ENCODE assay signal across 8 cellular contexts in the genomic region with DNA sequence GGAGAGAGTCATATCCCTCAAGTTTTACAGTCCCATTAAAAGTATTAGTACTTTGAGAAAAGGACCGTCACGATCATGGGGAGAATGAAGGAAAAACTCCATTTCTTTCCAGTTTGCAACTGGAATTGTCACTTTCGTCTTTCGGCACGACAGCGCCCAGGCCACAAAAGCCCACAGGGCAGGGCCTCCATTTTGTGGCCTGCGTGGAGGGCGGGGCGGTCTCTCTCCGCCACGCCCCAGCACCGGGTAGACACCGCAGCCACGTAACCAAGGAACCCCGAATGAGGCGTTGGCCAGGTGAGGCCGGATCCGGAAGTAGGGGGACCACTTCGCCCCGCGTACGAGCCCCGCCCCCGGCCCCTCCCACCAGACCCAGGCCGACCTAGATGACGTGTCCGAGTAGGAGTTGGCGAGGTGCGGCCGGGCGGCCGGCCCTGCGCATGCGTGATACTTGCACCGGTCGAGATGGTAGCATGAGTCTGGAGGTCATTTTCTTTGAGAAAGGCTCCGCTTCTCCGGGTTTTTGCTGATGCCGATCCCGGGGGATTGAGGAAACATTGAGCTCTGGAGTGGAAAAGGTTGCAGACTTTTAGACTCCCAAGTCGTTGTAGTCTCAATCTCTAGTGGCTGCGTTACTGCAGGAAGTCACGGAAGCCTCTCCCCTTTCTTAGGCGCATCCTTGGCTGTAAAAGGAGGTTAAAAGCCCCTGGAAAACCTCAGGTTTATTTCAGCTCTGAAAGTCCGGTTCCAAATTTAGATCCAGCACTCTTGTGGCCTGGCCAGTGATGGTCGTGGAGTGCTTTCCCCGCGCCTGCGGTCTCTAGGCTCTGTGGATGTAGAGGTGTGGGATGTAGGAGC. TPM values are rescaled to one million over a fixed set of nuclear protein-coding genes. Genes with fewer than 3 reads are reported as not detected.
DNase-seq lines count a peak whose midpoint lies in the region; ATAC-seq and TF ChIP-seq lines count a peak whose summit lies in the region.

No MANE protein-coding gene starts in this region.

- H3K27ac Mint-ChIP-seq in CD14-positive monocyte = peak overlapping the region; percentile 94 to 98 (median 96)
- H3K27ac Mint-ChIP-seq in activated CD4-positive, alpha-beta memory T cell treated with anti-CD3 and anti-CD28 coated beads for 36 hours = peak overlapping the region; percentile 96

- POLR2A ChIA-PET in activated CD4-positive, alpha-beta memory T cell treated with anti-CD3 and anti-CD28 coated beads for 36 hours (lab: Charles Lee) = no interaction called here

- peak overlapping the region; percentile 74 to 76 for H3K9ac ChIP-seq in duodenal mucosa (ENCODE audit: low read depth in 1 of 2, low read length in 2 of 2)

- H3K4me3 ChIP-seq in duodenal mucosa (ENCODE audit: low read depth in 1 of 2, low read length in 2 of 2) (peak overlapping the region; percentile 70 to 74), right lobe of liver (peak overlapping the region; percentile 45 to 63 (median 47))

- H3K27me3 ChIP-seq in duodenal mucosa (ENCODE audit: control insufficient read depth in 1 of 2, insufficient read depth in 2 of 2, low read length in 2 of 2) = no peaks in the 10 kb centered on the region
- H3K27me3 ChIP-seq in right lobe of liver = no peaks in the 10 kb centered on the region

- CTCF ChIA-PET in activated CD4-positive, alpha-beta memory T cell treated with anti-CD3 and anti-CD28 coated beads for 36 hours (lab: Charles Lee) = interaction anchor here (0.6 to 8.0 kb wide), 3 partner anchors 49 to 159 kb away, joined by 3 to 44 read pairs (median 4); no protein-coding TSS in a partner anchor

- H3K36me3 ChIP-seq in duodenal mucosa (ENCODE audit: control insufficient read depth in 1 of 2, insufficient read depth in 2 of 2, low read length in 2 of 2) (no peaks in the 10 kb centered on the region), right lobe of liver (no peaks in the 10 kb centered on the region)

- H3K4me1 Mint-ChIP-seq in CD14-positive monocyte = peaks cover 64% of the 10 kb centered on the region
- H3K4me1 Mint-ChIP-seq in activated CD4-positive, alpha-beta memory T cell treated with anti-CD3 and anti-CD28 coated beads for 36 hours (ENCODE audit: low read depth) = peaks cover 63% of the 10 kb centered on the region

- peak; percentile 46 for ATAC-seq in GM19395 (IDR thresholded peaks at IDR 0.05; ENCODE audit: unreplicated experiment)
- ATAC-seq in HG03558 (IDR thresholded peaks at IDR 0.05; ENCODE audit: extremely low read depth, unreplicated experiment) = peak; percentile 32
- ATAC-seq in right lobe of liver = peak; percentile 76 to 87 (median 83)

- peaks cover 0 to 5% (median 0%) of the 10 kb centered on the region in 7 donors for H3K9me3 Mint-ChIP-seq in CD14-positive monocyte
- no peaks in the 10 kb centered on the region for H3K9me3 Mint-ChIP-seq in activated CD4-positive, alpha-beta memory T cell treated with anti-CD3 and anti-CD28 coated beads for 36 hours

- H3K36me3 Mint-ChIP-seq in CD14-positive monocyte = peaks cover under 1 to 3% of the 10 kb centered on the region in 2 donors
- H3K36me3 Mint-ChIP-seq in activated CD4-positive, alpha-beta memory T cell treated with anti-CD3 and anti-CD28 coated beads for 36 hours = peaks cover 13% of the 10 kb centered on the region

- no peaks in the 10 kb centered on the region for H3K9me3 ChIP-seq in duodenal mucosa (ENCODE audit: control insufficient read depth in 1 of 2, low read length in 2 of 2)
- no peaks in the 10 kb centered on the region for H3K9me3 ChIP-seq in right lobe of liver

- TF ChIP-seq CTCF in CD14-positive monocyte (IDR thresholded peaks at IDR 0.05) (no peak), right lobe of liver (IDR thresholded peaks at IDR 0.05) (no peak)

- H3K4me3 Mint-ChIP-seq in CD14-positive monocyte = peak overlapping the region; percentile 83 to 91
- peak overlapping the region; percentile 79 for H3K4me3 Mint-ChIP-seq in activated CD4-positive, alpha-beta memory T cell treated with anti-CD3 and anti-CD28 coated beads for 36 hours

- H3K27ac ChIP-seq in duodenal mucosa (ENCODE audit: low read depth, low read length) = peak overlapping the region; percentile 71
- peak overlapping the region; percentile 83 to 88 (median 88) for H3K27ac ChIP-seq in right lobe of liver

- H3K27me3 Mint-ChIP-seq in CD14-positive monocyte (ENCODE audit: low read depth in 3 of 3) = peaks cover 0 to 1% (median 0%) of the 10 kb centered on the region in 3 donors
- H3K27me3 Mint-ChIP-seq in activated CD4-positive, alpha-beta memory T cell treated with anti-CD3 and anti-CD28 coated beads for 36 hours = no peaks in the 10 kb centered on the region

- DNase-seq in CD14-positive monocyte (ENCODE audit: low spot score) (peak; percentile 94), NCI-H82 (lab: John Stamatoyannopoulos, UW) (peak; percentile 98), right lobe of liver (peak; percentile 98 to 99 (median 99))
- peak; percentile 99 for DNase-seq in activated CD4-positive, alpha-beta memory T cell treated with anti-CD3 and anti-CD28 coated beads for 36 hours
- DNase-seq in stimulated activated CD4-positive, alpha-beta T cell treated with anti-CD3 and anti-CD28 coated beads, Interleukin-4, amount 100 ng/mL, for 24 hours = peak; percentile 97

- H3K4me1 ChIP-seq in duodenal mucosa (ENCODE audit: control insufficient read depth in 1 of 2, insufficient read depth in 2 of 2, low read length in 2 of 2) (peaks cover 34 to 38% of the 10 kb centered on the region in 2 donors), right lobe of liver (peaks cover 0 to 42% (median 13%) of the 10 kb centered on the region in 4 donors)

- intact Hi-C loops in CD14-positive monocyte (cut with micrococcal nuclease) = no loop called here
- intact Hi-C loops in activated CD4-positive, alpha-beta memory T cell treated with anti-CD3 and anti-CD28 coated beads for 36 hours (cut with micrococcal nuclease) = loop anchor here (1.0 to 5.0 kb wide), 7 partner anchors 50 to 921 kb away; a partner anchor contains a TSS
- intact Hi-C loops in right lobe of liver (cut with DNase I) = no loop called here

- 2% methylated on average over 22 of the region's 49 CpGs for WGBS in right lobe of liver (ENCODE audit: insufficient coverage, low coverage, low lambda C conversion rate, missing lambda C conversion rate)

- peak; percentile 66 for TF ChIP-seq POLR2A in right lobe of liver (IDR thresholded peaks at IDR 0.05)

RNA-seq across cellular contexts. Expression of a gene that starts 2.7 kb away (rescaled TPM):
- 100 to 1,000 TPM; 218 to 255 TPM for polyA plus RNA-seq in CD14-positive monocyte
- total RNA-seq in activated CD4-positive, alpha-beta memory T cell treated with anti-CD3 and anti-CD28 coated beads for 36 hours = 10 to 100 TPM; 67.2 to 72.0 TPM
- 100 to 1,000 TPM in 1 of 6 experiments, 10 to 100 TPM in 5; 83.6 to 102 (median 92.2) TPM for total RNA-seq in right lobe of liver

Comparison
In these comparisons a context has a peak if more than half of its experiments do, and no peak if none do; other contexts are left out.
1. Peak in every context shown above with its lines: DNase-seq, ATAC-seq, H3K4me3 ChIP-seq and H3K27ac ChIP-seq.
2. ATAC-seq: peak in every context shown above with its lines; median percentile 83 in right lobe of liver; 46 in GM19395; 32 in HG03558.